Comparison of ENCODE assay signal across 38 cellular contexts in genomic region chr6:163228041-163228440, GRCh38.
"Had no signal": no experiment of that assay in that cellular context is flagged by ENCODE, and none has a peak within 500 bp of the region (broad histone marks: within the 10 kb centered on the region; RNA-seq: fewer than 3 reads in every experiment).

No MANE protein-coding gene starts in this region.

- H3K36me3 Mint-ChIP-seq: activated naive CD4-positive, alpha-beta T cell treated with anti-CD3 and anti-CD28 coated beads, Interleukin-2, amount 10 ng/mL, durations not matched to agents 7 days and 5 days; activated naive CD4-positive, alpha-beta T cell treated with anti-CD3 and anti-CD28 coated beads, Interleukin-2, amount 50 U/mL, for 24 hours; activated naive CD4-positive, alpha-beta T cell treated with anti-CD3 and anti-CD28 coated beads, Interleukin-2, amount 50 U/mL, for 72 hours; activated naive CD8-positive, alpha-beta T cell; activated naive CD8-positive, alpha-beta T cell treated with anti-CD3 and anti-CD28 coated beads for 36 hours; activated naive CD8-positive, alpha-beta T cell treated with anti-CD3 and anti-CD28 coated beads, Interleukin-2, amount 10 ng/mL, durations not matched to agents 7 days and 5 days had no signal

- H3K4me1 Mint-ChIP-seq: activated naive CD4-positive, alpha-beta T cell treated with anti-CD3 and anti-CD28 coated beads, Interleukin-2, amount 10 ng/mL, durations not matched to agents 7 days and 5 days; activated naive CD4-positive, alpha-beta T cell treated with anti-CD3 and anti-CD28 coated beads, Interleukin-2, amount 50 U/mL, for 24 hours; activated naive CD8-positive, alpha-beta T cell treated with anti-CD3 and anti-CD28 coated beads for 36 hours; activated naive CD8-positive, alpha-beta T cell treated with anti-CD3 and anti-CD28 coated beads, Interleukin-2, amount 10 ng/mL, durations not matched to agents 7 days and 5 days; activated naive CD8-positive, alpha-beta T cell treated with anti-CD3 and anti-CD28 coated beads, Interleukin-2, amount 50 U/mL, for 24 hours; activated T-helper 17 cell treated with anti-CD3 and anti-CD28 coated beads, Interleukin-2, amount 50 U/mL, for 72 hours; brain; central memory CD8-positive, alpha-beta T cell had no signal

- H3K36me3 ChIP-seq: adrenal gland, ascending aorta, brain microvascular endothelial cell, breast epithelium had no signal

- H3K4me3 ChIP-seq: adrenal gland, ascending aorta, body of pancreas, breast epithelium had no signal

- H3K27ac Mint-ChIP-seq: activated naive CD4-positive, alpha-beta T cell treated with anti-CD3 and anti-CD28 coated beads for 36 hours; activated naive CD4-positive, alpha-beta T cell treated with anti-CD3 and anti-CD28 coated beads, Interleukin-2, amount 10 ng/mL, durations not matched to agents 7 days and 5 days; activated naive CD4-positive, alpha-beta T cell treated with anti-CD3 and anti-CD28 coated beads, Interleukin-2, amount 50 U/mL, for 24 hours; activated naive CD4-positive, alpha-beta T cell treated with anti-CD3 and anti-CD28 coated beads, Interleukin-2, amount 50 U/mL, for 72 hours; activated naive CD8-positive, alpha-beta T cell; activated naive CD8-positive, alpha-beta T cell treated with anti-CD3 and anti-CD28 coated beads for 36 hours; activated naive CD8-positive, alpha-beta T cell treated with anti-CD3 and anti-CD28 coated beads, Interleukin-2, amount 10 ng/mL, durations not matched to agents 7 days and 5 days; activated naive CD8-positive, alpha-beta T cell treated with anti-CD3 and anti-CD28 coated beads, Interleukin-2, amount 50 U/mL, for 24 hours; activated T-cell treated with anti-CD3 and anti-CD28 coated beads, Interleukin-2, amount 50 U/mL, for 24 hours; activated T-cell treated with anti-CD3 and anti-CD28 coated beads, Interleukin-2, amount 50 U/mL, for 72 hours; activated T-helper 1 cell treated with anti-CD3 and anti-CD28 coated beads, Interleukin-12 subunit alpha, Interleukin-12 subunit beta, Interleukin-2, Interleukin-4 antibody, amounts not matched to agents 30 ng/mL and 10 ng/mL and 1 ng/mL, durations not matched to agents 14 hours and 24 hours and 36 hours; activated T-helper 17 cell treated with anti-CD3 and anti-CD28 coated beads, Interleukin-2, amount 50 U/mL, for 72 hours; activated T-helper 2 cell treated with anti-CD3 and anti-CD28 coated beads, Interferon-gamma antibody, Interleukin-2, Interleukin-4, amounts not matched to agents 10 μg/mL and 5 μg/mL and 100 μg/mL, durations not matched to agents 14 hours and 24 hours and 36 hours; brain had no signal

- DNase-seq: activated CD8-positive, alpha-beta memory T cell treated with anti-CD3 and anti-CD28 coated beads, Interleukin-2, amount 50 U/mL, for 48 hours; activated effector memory CD4-positive, alpha-beta T cell treated with anti-CD3 and anti-CD28 coated beads, Interleukin-2, amount 50 U/mL, for 16 hours; activated effector memory CD4-positive, alpha-beta T cell treated with Interleukin-2 at 50 U/mL for 16 hours; activated gamma-delta T cell; activated gamma-delta T cell treated with Interleukin-2 at 50 U/mL for 16 hours; activated naive CD4-positive, alpha-beta T cell; activated naive CD4-positive, alpha-beta T cell treated with anti-CD3 and anti-CD28 coated beads for 36 hours; activated naive CD4-positive, alpha-beta T cell treated with anti-CD3 and anti-CD28 coated beads, Interleukin-2, amount 10 ng/mL, durations not matched to agents 7 days and 5 days; activated naive CD4-positive, alpha-beta T cell treated with anti-CD3 and anti-CD28 coated beads, Interleukin-2, amount 50 U/mL, for 16 hours; activated naive CD4-positive, alpha-beta T cell treated with Interleukin-2 at 50 U/mL for 16 hours; activated naive CD8-positive, alpha-beta T cell treated with anti-CD3 and anti-CD28 coated beads for 36 hours; activated naive CD8-positive, alpha-beta T cell treated with anti-CD3 and anti-CD28 coated beads, Interleukin-2, amount 10 ng/mL, durations not matched to agents 7 days and 5 days; activated naive CD8-positive, alpha-beta T cell treated with anti-CD3 and anti-CD28 coated beads, Interleukin-2, amount 50 U/mL, for 24 hours; activated T-cell treated with anti-CD3 and anti-CD28 coated beads for 4 hours; activated T-cell treated with anti-CD3 and anti-CD28 coated beads, Interleukin-2, amount 50 U/mL, for 1 hour; activated T-cell treated with anti-CD3 and anti-CD28 coated beads, Interleukin-2, amount 50 U/mL, for 24 hours; activated T-cell treated with anti-CD3 and anti-CD28 coated beads, Interleukin-2, amount 50 U/mL, for 4 hours; activated T-cell treated with anti-CD3 and anti-CD28 coated beads, Interleukin-2, amount 50 U/mL, for 48 hours; activated T-cell treated with anti-CD3 and anti-CD28 coated beads, Interleukin-2, amount 50 U/mL, for 72 hours; adrenal gland; amniotic stem cell; amygdala; anterior cingulate cortex; aorta; body of pancreas; brain microvascular endothelial cell; caudate nucleus; central memory CD4-positive, alpha-beta T cell had no signal

- H3K4me3 Mint-ChIP-seq: activated naive CD4-positive, alpha-beta T cell treated with anti-CD3 and anti-CD28 coated beads for 36 hours; activated naive CD4-positive, alpha-beta T cell treated with anti-CD3 and anti-CD28 coated beads, Interleukin-2, amount 10 ng/mL, durations not matched to agents 7 days and 5 days; activated naive CD4-positive, alpha-beta T cell treated with anti-CD3 and anti-CD28 coated beads, Interleukin-2, amount 50 U/mL, for 24 hours; activated naive CD8-positive, alpha-beta T cell; activated naive CD8-positive, alpha-beta T cell treated with anti-CD3 and anti-CD28 coated beads for 36 hours; activated naive CD8-positive, alpha-beta T cell treated with anti-CD3 and anti-CD28 coated beads, Interleukin-2, amount 10 ng/mL, durations not matched to agents 7 days and 5 days; activated naive CD8-positive, alpha-beta T cell treated with anti-CD3 and anti-CD28 coated beads, Interleukin-2, amount 50 U/mL, for 24 hours; activated T-cell treated with anti-CD3 and anti-CD28 coated beads, Interleukin-2, amount 50 U/mL, for 24 hours; activated T-cell treated with anti-CD3 and anti-CD28 coated beads, Interleukin-2, amount 50 U/mL, for 4 hours; activated T-cell treated with anti-CD3 and anti-CD28 coated beads, Interleukin-2, amount 50 U/mL, for 72 hours; activated T-helper 1 cell treated with anti-CD3 and anti-CD28 coated beads, Interleukin-12 subunit alpha, Interleukin-12 subunit beta, Interleukin-2, Interleukin-4 antibody, amounts not matched to agents 30 ng/mL and 10 ng/mL and 1 ng/mL, durations not matched to agents 14 hours and 24 hours and 36 hours; activated T-helper 17 cell treated with anti-CD3 and anti-CD28 coated beads, Interleukin-2, amount 50 U/mL, for 72 hours; brain; central memory CD8-positive, alpha-beta T cell had no signal

- H3K9me3 Mint-ChIP-seq: activated naive CD4-positive, alpha-beta T cell treated with anti-CD3 and anti-CD28 coated beads, Interleukin-2, amount 10 ng/mL, durations not matched to agents 7 days and 5 days; activated naive CD4-positive, alpha-beta T cell treated with anti-CD3 and anti-CD28 coated beads, Interleukin-2, amount 50 U/mL, for 72 hours; activated naive CD8-positive, alpha-beta T cell treated with anti-CD3 and anti-CD28 coated beads for 36 hours; activated naive CD8-positive, alpha-beta T cell treated with anti-CD3 and anti-CD28 coated beads, Interleukin-2, amount 10 ng/mL, durations not matched to agents 7 days and 5 days; activated T-cell treated with anti-CD3 and anti-CD28 coated beads, Interleukin-2, amount 50 U/mL, for 24 hours; activated T-cell treated with anti-CD3 and anti-CD28 coated beads, Interleukin-2, amount 50 U/mL, for 4 hours; activated T-cell treated with anti-CD3 and anti-CD28 coated beads, Interleukin-2, amount 50 U/mL, for 72 hours; activated T-helper 1 cell treated with anti-CD3 and anti-CD28 coated beads, Interleukin-12 subunit alpha, Interleukin-12 subunit beta, Interleukin-2, Interleukin-4 antibody, amounts not matched to agents 30 ng/mL and 10 ng/mL and 1 ng/mL, durations not matched to agents 14 hours and 24 hours and 36 hours; activated T-helper 2 cell treated with anti-CD3 and anti-CD28 coated beads, Interferon-gamma antibody, Interleukin-2, Interleukin-4, amounts not matched to agents 10 μg/mL and 5 μg/mL and 100 μg/mL, durations not matched to agents 14 hours and 24 hours and 36 hours; central memory CD8-positive, alpha-beta T cell had no signal

- H3K27ac ChIP-seq: adrenal gland, ascending aorta, body of pancreas, breast epithelium had no signal

- H3K9me3 ChIP-seq: adrenal gland, ascending aorta, body of pancreas, breast epithelium had no signal

- H3K4me1 ChIP-seq: adrenal gland, ascending aorta, body of pancreas, breast epithelium had no signal

- H3K27me3 Mint-ChIP-seq: activated naive CD4-positive, alpha-beta T cell treated with anti-CD3 and anti-CD28 coated beads, Interleukin-2, amount 10 ng/mL, durations not matched to agents 7 days and 5 days; activated naive CD8-positive, alpha-beta T cell treated with anti-CD3 and anti-CD28 coated beads, Interleukin-2, amount 10 ng/mL, durations not matched to agents 7 days and 5 days; activated T-cell treated with anti-CD3 and anti-CD28 coated beads, Interleukin-2, amount 50 U/mL, for 24 hours; brain had no signal

- H3K27me3 ChIP-seq: adrenal gland, ascending aorta, body of pancreas, brain microvascular endothelial cell, breast epithelium had no signal
